ENCODE assay signal across 1 cellular context in genomic region chr16:68319185-68319908, GRCh38.
TF ChIP-seq lines count a peak whose summit lies in the region.

No MANE protein-coding gene starts in this region.

TF ChIP-seq in GM12878, 131 proteins besides CTCF, POLR2A, EP300 and RAD21 (continued from another document):
- TF ChIP-seq ZNF592 (IDR thresholded peaks at IDR 0.05) (no peak), EED (IDR thresholded peaks at IDR 0.05; ENCODE audit: low read depth) (peak; percentile 44; the same call in 1 of the 2 replicates), ZBED1 (IDR thresholded peaks at IDR 0.05; ENCODE audit: borderline replicate concordance) (no peak), CEBPZ (IDR thresholded peaks at IDR 0.05; ENCODE audit: low read depth, low read length) (no peak), MEF2B (IDR thresholded peaks at IDR 0.05; ENCODE audit: partially characterized antibody, poor library complexity, severe bottlenecking) (no peak), RELA (IDR thresholded peaks at IDR 0.05; ENCODE audit: borderline replicate concordance, partially characterized antibody) (no peak)
